1 cellular context compared by ENCODE assay signal in genomic region chr5:146076455-146076854, GRCh38.
TF ChIP-seq lines count a peak whose summit lies in the region.

No MANE protein-coding gene starts in this region.

TF ChIP-seq in GM12878, 131 proteins besides CTCF, POLR2A, EP300 and RAD21 (continued from another document):
- no peak for TF ChIP-seq SMAD1 (IDR thresholded peaks at IDR 0.05; ENCODE audit: low read depth, partially characterized antibody)
- TF ChIP-seq TAF1 (IDR thresholded peaks at IDR 0.05; ENCODE audit: borderline replicate concordance, low read depth, low read length): no peak
